Comparison of ENCODE assay signal across 8 cellular contexts in genomic region chr11:130070829-130071205, GRCh38. TPM values are rescaled to one million over a fixed set of nuclear protein-coding genes. Genes with fewer than 3 reads are reported as not detected.
DNase-seq lines count a peak whose midpoint lies in the region; ATAC-seq and TF ChIP-seq lines count a peak whose summit lies in the region.

No MANE protein-coding gene starts in this region.

- H3K4me3 ChIP-seq in Jurkat, Clone E6-1 (ENCODE audit: low read length), result peak overlapping the region; percentile 63
- peak overlapping the region; percentile 92 for H3K4me3 ChIP-seq in adipocyte (ENCODE audit: low read length)
- peak overlapping the region; percentile 71 for H3K4me3 ChIP-seq in iPS-15b (ENCODE audit: low read depth, low read length)
- H3K4me3 ChIP-seq in smooth muscle cell, result peak overlapping the region; percentile 93

- no peaks in the 10 kb centered on the region for H3K9me3 ChIP-seq in adipocyte (ENCODE audit: control insufficient read depth, low read length)
- no peaks in the 10 kb centered on the region for H3K9me3 ChIP-seq in iPS-15b (ENCODE audit: control insufficient read depth, insufficient read depth, low read length)
- H3K9me3 ChIP-seq in smooth muscle cell (replicated peaks; ENCODE audit: low read depth), result no peaks in the 10 kb centered on the region

- H3K4me2 ChIP-seq in smooth muscle cell, result peak overlapping the region; percentile 86

- H3K4me1 ChIP-seq in adipocyte (ENCODE audit: control insufficient read depth, insufficient read depth, low read length), result peaks cover 22% of the 10 kb centered on the region
- peaks cover 12% of the 10 kb centered on the region for H3K4me1 ChIP-seq in iPS-15b (ENCODE audit: control insufficient read depth, insufficient read depth, low read length)
- H3K4me1 ChIP-seq in smooth muscle cell (ENCODE audit: low read depth), result peaks cover 18% of the 10 kb centered on the region

- peaks cover 4% of the 10 kb centered on the region for H3F3A ChIP-seq in smooth muscle cell (ENCODE audit: low read depth)

- 2% methylated on average over 24 of the region's 24 CpGs for WGBS in smooth muscle cell (ENCODE audit: low lambda C conversion rate)

- CTCF ChIA-PET in HEK293T (lab: Yijun Ruan, JAX), result no interaction called here

- H3K36me3 ChIP-seq in adipocyte (ENCODE audit: control insufficient read depth, insufficient read depth, low read length, severe bottlenecking), result no peaks in the 10 kb centered on the region
- no peaks in the 10 kb centered on the region for H3K36me3 ChIP-seq in iPS-15b (ENCODE audit: control insufficient read depth, insufficient read depth, low read length)
- no peaks in the 10 kb centered on the region for H3K36me3 ChIP-seq in smooth muscle cell (ENCODE audit: low read depth)

- peak overlapping the region; percentile 20 for H3K27ac ChIP-seq in smooth muscle cell (ENCODE audit: low read depth)

- DNase-seq in Ammon's horn (ENCODE audit: low spot score) (peak; percentile 36), adipocyte (ENCODE audit: low read depth) (peak; percentile 59), smooth muscle cell (lab: John Stamatoyannopoulos, UW; ENCODE audit: unreplicated experiment) (no peak), HEK293T (ENCODE audit: extremely low spot score) (no peak), DMS153 treated with DMSO at 0.1 percent for 48 hours (lab: John Stamatoyannopoulos, UW; ENCODE audit: unreplicated experiment) (no peak)
- no peak for DNase-seq in Jurkat, Clone E6-1 (ENCODE audit: low read depth, low spot score)

- POLR2A ChIA-PET in HEK293T (lab: Yijun Ruan, JAX), result interaction anchor here (1.0 to 2.9 kb wide), 5 partner anchors 18 to 79 kb away, joined by 3 to 24 read pairs (median 4); partner anchors contain the start of gene PRDM10

- H3K79me2 ChIP-seq in smooth muscle cell (ENCODE audit: low read depth), result peaks cover 42% of the 10 kb centered on the region

- H3K27me3 ChIP-seq in adipocyte (replicated peaks; ENCODE audit: control insufficient read depth, insufficient read depth, low read length), result no peaks in the 10 kb centered on the region
- peaks cover 20% of the 10 kb centered on the region for H3K27me3 ChIP-seq in iPS-15b (ENCODE audit: control insufficient read depth, insufficient read depth, low read length)
- no peaks in the 10 kb centered on the region for H3K27me3 ChIP-seq in smooth muscle cell (ENCODE audit: low read depth)

- no peak for ATAC-seq in GM18909 (IDR thresholded peaks at IDR 0.05; ENCODE audit: poor library complexity, unreplicated experiment)

- peaks cover 56% of the 10 kb centered on the region for H4K20me1 ChIP-seq in smooth muscle cell (ENCODE audit: low read depth)

- peak overlapping the region; percentile 18 for H2AFZ ChIP-seq in smooth muscle cell (ENCODE audit: low read depth)

- TF ChIP-seq CTCF in smooth muscle cell (IDR thresholded peaks at IDR 0.05; ENCODE audit: borderline replicate concordance, insufficient read depth, poor library complexity, severe bottlenecking), result no peak

- peak overlapping the region; percentile 93 for H3K9ac ChIP-seq in adipocyte (ENCODE audit: low read length)
- H3K9ac ChIP-seq in iPS-15b (ENCODE audit: low read depth, low read length), result peak overlapping the region; percentile 18
- peak overlapping the region; percentile 24 for H3K9ac ChIP-seq in smooth muscle cell (ENCODE audit: low read depth)

TF ChIP-seq in HEK293T, 16 proteins besides CTCF, POLR2A, EP300 and RAD21:
- TF ChIP-seq FOXK2 (IDR thresholded peaks at IDR 0.05) (no peak), LEF1 (IDR thresholded peaks at IDR 0.05; ENCODE audit: borderline replicate concordance) (no peak), FOXM1 (IDR thresholded peaks at IDR 0.05; ENCODE audit: borderline replicate concordance) (no peak), L3MBTL2 (conservative IDR thresholded peaks at IDR 0.05) (no peak), HDGF (IDR thresholded peaks at IDR 0.05; ENCODE audit: borderline replicate concordance) (no peak), ELF4 (IDR thresholded peaks at IDR 0.05) (no peak), PKNOX1 (IDR thresholded peaks at IDR 0.05) (no peak), SP1 (IDR thresholded peaks at IDR 0.05) (no peak), BHLHE40 (IDR thresholded peaks at IDR 0.05; ENCODE audit: borderline replicate concordance) (no peak)

RNA-seq across cellular contexts. Expression of gene APLP2, which starts 1.1 kb away (rescaled TPM):
- 49.5 TPM for polyA plus RNA-seq in Jurkat, Clone E6-1 (2012; ENCODE audit: insufficient read depth, insufficient read length)
- 146 and 161 TPM in 2 replicates for total RNA-seq in smooth muscle cell
- 121 and 176 TPM in 2 replicates for polyA plus RNA-seq in smooth muscle cell

Comparison
In these comparisons a context has a peak if more than half of its experiments do, and no peak if none do; other contexts are left out.
1. DNase-seq: peak in Ammon's horn (single experiment) and adipocyte (single experiment); none in Jurkat, Clone E6-1 (single experiment), smooth muscle cell (single experiment), HEK293T (single experiment) and DMS153 treated with DMSO at 0.1 percent for 48 hours (single experiment).
2. H3K9ac ChIP-seq: peak in every context shown above with its lines; median percentile 93 in adipocyte; 24 in smooth muscle cell; 18 in iPS-15b.
3. Peak in every context shown above with its lines, with median percentiles within 50 percentile points of each other: H3K4me3 ChIP-seq.